In the genomic region with DNA sequence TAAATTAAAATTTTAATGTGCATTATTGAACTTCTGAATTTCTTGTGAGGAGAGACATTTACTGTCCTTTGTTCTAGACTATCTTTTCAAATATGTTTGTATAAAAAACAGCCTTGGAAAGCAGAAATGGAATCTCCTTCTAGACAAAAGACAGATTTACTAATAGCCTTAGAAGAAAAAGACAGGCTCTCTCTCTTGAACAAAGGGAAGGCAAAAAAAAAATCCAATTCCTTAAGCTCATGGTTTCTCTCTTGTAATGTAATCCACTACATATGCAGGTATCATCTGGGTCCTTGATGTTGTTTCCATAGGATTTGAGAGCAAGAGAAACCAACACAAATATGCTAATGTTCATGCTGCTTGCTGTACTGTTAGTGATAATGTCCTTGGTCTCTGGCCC, we compare ENCODE assay signal across 22 cellular contexts.
"Had no signal": no experiment of that assay in that cellular context is flagged by ENCODE, and none has a peak within 500 bp of the region (broad histone marks: within the 10 kb centered on the region; RNA-seq: fewer than 3 reads in every experiment).

No MANE protein-coding gene starts in this region.

- H3K4me3 ChIP-seq: dorsolateral prefrontal cortex, lung, mucosa of descending colon, psoas muscle, sigmoid colon, spleen, thoracic aorta, tibial nerve, upper lobe of left lung had no signal

- FAIRE-seq: colon, urothelium cell line had no signal

- H3K4me1 ChIP-seq: psoas muscle, sigmoid colon, spleen, tibial nerve, upper lobe of left lung had no signal

- DNase-seq: dorsolateral prefrontal cortex; effector CD4-positive, alpha-beta T cell; head of caudate nucleus; kidney; mucosa of descending colon; naive B cell; nucleus accumbens; psoas muscle; right cardiac atrium; sigmoid colon; spleen; stimulated activated CD4-positive, alpha-beta T cell treated with anti-CD3 and anti-CD28 coated beads, Interleukin-4, amount 100 ng/mL, for 4 hours; stimulated activated naive CD8-positive, alpha-beta T cell treated with anti-CD3 and anti-CD28 coated beads, Interleukin-15, Interleukin-2, amounts not matched to agents 100 U/mL and 50 U/mL, for 24 hours; upper lobe of left lung had no signal

- ATAC-seq: left lobe of liver; mucosa of descending colon; natural killer cell treated with Interleukin-12 subunit alpha and Interleukin-12 subunit beta and Interleukin-15 and Interleukin-18, amount 100 ng/mL, for 72 hours; psoas muscle; right cardiac atrium; stimulated activated memory B cell treated with anti-CD40 and anti-IgM and Interleukin-4, amounts not matched to agents 10 μg/mL and 1 μg/mL and 100 μg/mL, for 72 hours; stimulated activated naive CD8-positive, alpha-beta T cell treated with anti-CD3 and anti-CD28 coated beads, Interleukin-15, Interleukin-2, amounts not matched to agents 100 U/mL and 50 U/mL, for 24 hours had no signal

- H3K27ac ChIP-seq: dorsolateral prefrontal cortex, psoas muscle, sigmoid colon, spleen, thoracic aorta, tibial nerve, upper lobe of left lung had no signal

- H3K9me3 ChIP-seq: mucosa of descending colon, psoas muscle, sigmoid colon, spleen, thoracic aorta, tibial nerve, upper lobe of left lung had no signal

- H3K27me3 ChIP-seq: dorsolateral prefrontal cortex, sigmoid colon, spleen, tibial nerve, upper lobe of left lung had no signal
